ENCODE assay signal across 10 cellular contexts in genomic region chr7:50826371-50827172, GRCh38. TPM values are rescaled to one million over a fixed set of nuclear protein-coding genes. Genes with fewer than 3 reads are reported as not detected.
DNase-seq lines count a peak whose midpoint lies in the region; ATAC-seq and TF ChIP-seq lines count a peak whose summit lies in the region.
"Had no signal": no experiment of that assay in that cellular context is flagged by ENCODE, and none has a peak within 500 bp of the region (broad histone marks: within the 10 kb centered on the region; RNA-seq: fewer than 3 reads in every experiment).

No MANE protein-coding gene starts in this region.

- no peaks in the 10 kb centered on the region for H3K9me3 ChIP-seq in RWPE2 (ENCODE audit: severe bottlenecking)

- H3K4me1 ChIP-seq in RWPE2 (ENCODE audit: insufficient read depth, poor library complexity, severe bottlenecking) = peaks cover 28% of the 10 kb centered on the region

- no peak overlapping the region for H3K4me3 ChIP-seq in RWPE2 (ENCODE audit: severe bottlenecking)
- H3K4me3 ChIP-seq: skin epidermis had no signal

- H3K27me3 ChIP-seq in RWPE2 (ENCODE audit: insufficient read depth, poor library complexity, severe bottlenecking) = no peaks in the 10 kb centered on the region

- no peaks in the 10 kb centered on the region for H3K36me3 ChIP-seq in RWPE2 (ENCODE audit: low read depth)

- peak; percentile 46 for DNase-seq in GM04504 (ENCODE audit: low read depth)
- DNase-seq in RWPE2 (ENCODE audit: low spot score) = peak; percentile 87
- DNase-seq in brain pericyte (ENCODE audit: low read depth, low spot score) = peak; percentile 41
- peak; percentile 97 for DNase-seq in renal cortical epithelial cell (ENCODE audit: low read depth)
- no peak for DNase-seq in activated CD4-positive, CD25-positive, alpha-beta regulatory T cell treated with anti-CD3 and anti-CD28 coated beads, Interleukin-2, amount 50 U/mL, for 72 hours
- DNase-seq in DMS 273 (lab: John Stamatoyannopoulos, UW; ENCODE audit: unreplicated experiment) = no peak
- DNase-seq in NCI-H1105 treated with DMSO at 0.1 percent for 48 hours (lab: John Stamatoyannopoulos, UW) = no peak
- DNase-seq: NCI-H1694 treated with DMSO at 0.1 percent for 48 hours had no signal

- peak; percentile 27 for TF ChIP-seq CTCF in RWPE2 (IDR thresholded peaks at IDR 0.05; ENCODE audit: poor library complexity, severe bottlenecking)

- ATAC-seq in RWPE2 (ENCODE audit: low read depth) (peak; percentile 98), HG03439 (IDR thresholded peaks at IDR 0.05; ENCODE audit: unreplicated experiment) (no peak)

- peak overlapping the region; percentile 54 for H3K27ac ChIP-seq in RWPE2 (ENCODE audit: poor library complexity, severe bottlenecking)
- H3K27ac ChIP-seq: skin epidermis had no signal

RNA-seq across cellular contexts. Expression of gene GRB10, which starts 43.9 kb away (rescaled TPM):
- 48.8 and 73.8 TPM in 2 replicates for total RNA-seq in renal cortical epithelial cell

Comparison
In these comparisons a context has a peak if more than half of its experiments do, and no peak if none do; other contexts are left out.
1. DNase-seq: peak in GM04504 (single experiment), RWPE2 (single experiment), brain pericyte (single experiment) and renal cortical epithelial cell (single experiment); none in activated CD4-positive, CD25-positive, alpha-beta regulatory T cell treated with anti-CD3 and anti-CD28 coated beads, Interleukin-2, amount 50 U/mL, for 72 hours (single experiment), DMS 273 (single experiment) and NCI-H1105 treated with DMSO at 0.1 percent for 48 hours (single experiment).